ENCODE assay signal across 1 cellular context in genomic region chr9:106668534-106668933, GRCh38.
TF ChIP-seq lines count a peak whose summit lies in the region.

No MANE protein-coding gene starts in this region.

TF ChIP-seq in WTC11, 78 proteins besides CTCF, POLR2A, EP300 and RAD21:
- no peak for TF ChIP-seq ZMAT4 (CRISPR knock-in tag; IDR thresholded peaks at IDR 0.05)
- TF ChIP-seq ZNF121 (CRISPR knock-in tag; IDR thresholded peaks at IDR 0.05): no peak
- TF ChIP-seq E2F5 (CRISPR knock-in tag; IDR thresholded peaks at IDR 0.05): no peak
- no peak for TF ChIP-seq ATF6 (CRISPR knock-in tag; IDR thresholded peaks at IDR 0.05)
- TF ChIP-seq EMX1 (CRISPR knock-in tag; IDR thresholded peaks at IDR 0.05): no peak
- no peak for TF ChIP-seq USF2 (CRISPR knock-in tag; IDR thresholded peaks at IDR 0.05)
- TF ChIP-seq MLX (CRISPR knock-in tag; IDR thresholded peaks at IDR 0.05): no peak
- TF ChIP-seq NR1H2 (CRISPR knock-in tag; IDR thresholded peaks at IDR 0.05): no peak
- no peak for TF ChIP-seq JAZF1 (CRISPR knock-in tag; IDR thresholded peaks at IDR 0.05)
- TF ChIP-seq NR3C1 (CRISPR knock-in tag; conservative IDR thresholded peaks at IDR 0.05; ENCODE audit: low read depth): no peak
- no peak for TF ChIP-seq TP53 (CRISPR knock-in tag; IDR thresholded peaks at IDR 0.05)
- TF ChIP-seq PREB (CRISPR knock-in tag; IDR thresholded peaks at IDR 0.05; ENCODE audit: borderline replicate concordance): no peak
- TF ChIP-seq ZBTB43 (CRISPR knock-in tag; IDR thresholded peaks at IDR 0.05): no peak
- TF ChIP-seq HMGXB4 (CRISPR knock-in tag; IDR thresholded peaks at IDR 0.05): no peak
- no peak for TF ChIP-seq ATF2 (CRISPR knock-in tag; IDR thresholded peaks at IDR 0.05; ENCODE audit: borderline replicate concordance, low read depth)
- TF ChIP-seq MXD4 (CRISPR knock-in tag; IDR thresholded peaks at IDR 0.05; ENCODE audit: borderline replicate concordance): no peak
- TF ChIP-seq ZNF396 (CRISPR knock-in tag; IDR thresholded peaks at IDR 0.05; ENCODE audit: borderline replicate concordance): no peak
TF ChIP-seq in WTC11: peak in this region for 0.
